ENCODE assay signal across 14 cellular contexts in genomic region chr15:81843226-81843625, GRCh38.
DNase-seq lines count a peak whose midpoint lies in the region; ATAC-seq and TF ChIP-seq lines count a peak whose summit lies in the region.
"Had no signal": no experiment of that assay in that cellular context is flagged by ENCODE, and none has a peak within 500 bp of the region (broad histone marks: within the 10 kb centered on the region; RNA-seq: fewer than 3 reads in every experiment).

No MANE protein-coding gene starts in this region.

- peaks cover 0 to 3% (median 3%) of the 10 kb centered on the region in 5 donors for H3K27me3 Mint-ChIP-seq in naive thymus-derived CD8-positive, alpha-beta T cell
- H3K27me3 Mint-ChIP-seq: stimulated activated naive CD8-positive, alpha-beta T cell treated with anti-CD3 and anti-CD28 coated beads, Interleukin-15, Interleukin-2, amounts not matched to agents 100 ng/mL and 50 ng/mL, for 24 hours had no signal

- no peaks in the 10 kb centered on the region for H3K79me2 ChIP-seq in OCI-LY3 (ENCODE audit: low read length)

- H4K20me1 ChIP-seq in OCI-LY3 (ENCODE audit: insufficient read depth, low read length) = no peaks in the 10 kb centered on the region

- H3K9ac ChIP-seq in OCI-LY3 (ENCODE audit: low read length) = no peak overlapping the region

- 0 out of 2 replicates have a peak overlapping the region, but pooled peaks have one; percentile 7 for H2AFZ ChIP-seq in OCI-LY3 (ENCODE audit: low read depth, low read length)

- H3K27ac Mint-ChIP-seq in naive thymus-derived CD8-positive, alpha-beta T cell = no peak overlapping the region
- H3K27ac Mint-ChIP-seq: stimulated activated naive CD8-positive, alpha-beta T cell treated with anti-CD3 and anti-CD28 coated beads, Interleukin-15, Interleukin-2, amounts not matched to agents 100 ng/mL and 50 ng/mL, for 24 hours had no signal

- H3K9me3 ChIP-seq in OCI-LY3 (ENCODE audit: insufficient read depth, low read length) (no peaks in the 10 kb centered on the region), upper lobe of right lung (no peaks in the 10 kb centered on the region)

- TF ChIP-seq CTCF in OCI-LY3 (IDR thresholded peaks at IDR 0.05; ENCODE audit: low read depth, low read length) (no peak), upper lobe of right lung (IDR thresholded peaks at IDR 0.05) (no peak)

- ATAC-seq in GM18519 (IDR thresholded peaks at IDR 0.05; ENCODE audit: low FRiP score, unreplicated experiment) (peak; percentile 84), GM21447 (IDR thresholded peaks at IDR 0.05; ENCODE audit: unreplicated experiment) (peak; percentile 83), HG03060 (IDR thresholded peaks at IDR 0.05; ENCODE audit: low read depth, unreplicated experiment) (peak; percentile 63), upper lobe of right lung (no peak)
- no peak for ATAC-seq in naive thymus-derived CD8-positive, alpha-beta T cell
- ATAC-seq: sciatic nerve had no signal

- peak overlapping the region; percentile 25; the same call in 1 of the 2 replicates for H3K4me2 ChIP-seq in OCI-LY3 (ENCODE audit: low read length)

- peaks cover 0 to 4% (median under 1%) of the 10 kb centered on the region in 4 donors for H3K4me1 Mint-ChIP-seq in naive thymus-derived CD8-positive, alpha-beta T cell
- H3K4me1 Mint-ChIP-seq: neural crest cell had no signal

- H3K4me3 ChIP-seq in OCI-LY3 (ENCODE audit: low read length) = no peak overlapping the region
- H3K4me3 ChIP-seq in upper lobe of right lung = no peak overlapping the region
- H3K4me3 ChIP-seq: dorsolateral prefrontal cortex had no signal

- peaks cover 0 to 2% (median 0%) of the 10 kb centered on the region in 3 donors for H3K36me3 Mint-ChIP-seq in naive thymus-derived CD8-positive, alpha-beta T cell

- H3K36me3 ChIP-seq in OCI-LY3 (replicated peaks; ENCODE audit: low read depth, low read length) (no peaks in the 10 kb centered on the region), upper lobe of right lung (no peaks in the 10 kb centered on the region)

- intact Hi-C loops in upper lobe of right lung (cut with DNase I) = no loop called here

- 0 out of 2 replicates have a peak, but pooled peaks cover 8% of the 10 kb centered on the region for H3K27me3 ChIP-seq in OCI-LY3 (ENCODE audit: low read depth, low read length)
- no peaks in the 10 kb centered on the region for H3K27me3 ChIP-seq in upper lobe of right lung
- H3K27me3 ChIP-seq: dorsolateral prefrontal cortex had no signal

- POLR2A ChIA-PET in naive thymus-derived CD8-positive, alpha-beta T cell (lab: Charles Lee) = no interaction called here

- peaks cover 19% of the 10 kb centered on the region for H3K4me1 ChIP-seq in OCI-LY3 (ENCODE audit: low read length)
- H3K4me1 ChIP-seq in upper lobe of right lung = no peaks in the 10 kb centered on the region

- no peak overlapping the region for H3K4me3 Mint-ChIP-seq in naive thymus-derived CD8-positive, alpha-beta T cell
- H3K4me3 Mint-ChIP-seq: neural crest cell; stimulated activated naive CD8-positive, alpha-beta T cell treated with anti-CD3 and anti-CD28 coated beads, Interleukin-15, Interleukin-2, amounts not matched to agents 100 ng/mL and 50 ng/mL, for 24 hours had no signal

- no peaks in the 10 kb centered on the region for H3K9me3 Mint-ChIP-seq in naive thymus-derived CD8-positive, alpha-beta T cell
- H3K9me3 Mint-ChIP-seq: neural crest cell; stimulated activated naive CD8-positive, alpha-beta T cell treated with anti-CD3 and anti-CD28 coated beads, Interleukin-15, Interleukin-2, amounts not matched to agents 100 ng/mL and 50 ng/mL, for 24 hours had no signal

- H3K27ac ChIP-seq in OCI-LY3 (ENCODE audit: low read length) (no peak overlapping the region), upper lobe of right lung (no peak overlapping the region)
- H3K27ac ChIP-seq: dorsolateral prefrontal cortex had no signal

- no peak for DNase-seq in naive thymus-derived CD8-positive, alpha-beta T cell
- DNase-seq in stimulated activated CD4-positive, alpha-beta T cell treated with anti-CD3 and anti-CD28 coated beads, Interleukin-4, amount 100 ng/mL, for 4 hours = no peak
- DNase-seq in upper lobe of right lung (no peak), hepatic stellate cell (ENCODE audit: low spot score) (no peak)
- DNase-seq: activated gamma-delta T cell, dorsolateral prefrontal cortex, NCI-H2171 had no signal

Comparison
In these comparisons a context has a peak if more than half of its experiments do, and no peak if none do; other contexts are left out.
1. ATAC-seq: peak in GM18519 (single experiment), GM21447 (single experiment) and HG03060 (single experiment); none in naive thymus-derived CD8-positive, alpha-beta T cell (0 of 2) and upper lobe of right lung (single experiment).